ENCODE assay signal across 15 cellular contexts in the genomic region with DNA sequence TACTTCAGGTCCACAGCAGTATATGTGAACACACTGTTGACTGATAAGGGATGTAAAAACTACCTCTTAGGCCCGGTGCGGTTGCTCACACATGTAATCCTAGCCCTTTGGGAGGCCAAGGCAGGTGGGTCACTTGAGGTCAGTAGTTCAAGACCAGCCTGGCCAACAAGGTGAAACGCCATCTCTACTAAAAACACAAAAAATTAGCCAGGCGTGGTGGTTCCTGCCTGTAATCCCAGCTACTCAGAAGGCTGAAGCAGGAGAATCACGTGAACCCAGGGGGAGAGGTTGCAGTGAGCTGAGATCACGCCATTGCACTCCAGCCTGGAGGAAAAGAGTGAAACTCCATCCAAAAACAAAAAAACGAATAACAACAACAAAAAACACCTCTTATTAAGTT.
DNase-seq lines count a peak whose midpoint lies in the region; ATAC-seq and TF ChIP-seq lines count a peak whose summit lies in the region.
"Had no signal": no experiment of that assay in that cellular context is flagged by ENCODE, and none has a peak within 500 bp of the region (broad histone marks: within the 10 kb centered on the region; RNA-seq: fewer than 3 reads in every experiment).

No MANE protein-coding gene starts in this region.

- in situ Hi-C loops in GM23248 (cut with MboI) = loop anchor here (25.0 kb wide), 1 partner anchor 1279 kb away; no protein-coding TSS in a partner anchor

- H3K27me3 ChIP-seq in GM23248 (replicated peaks; ENCODE audit: insufficient read depth) (no peaks in the 10 kb centered on the region), trophoblast cell (ENCODE audit: insufficient read depth, low read length) (no peaks in the 10 kb centered on the region)
- H3K27me3 ChIP-seq: BLaER1 had no signal

- peak overlapping the region; percentile 76 for H2BK5ac ChIP-seq in trophoblast cell (ENCODE audit: low read depth, low read length, poor library complexity)

- H3K36me3 Mint-ChIP-seq in WTC11 (peaks cover 3% of the 10 kb centered on the region; the same call in 1 of the 2 replicates), mesothelial cell of epicardium (no peaks in the 10 kb centered on the region)
- H3K36me3 Mint-ChIP-seq: CD8-positive, alpha-beta memory T cell had no signal

- no peak overlapping the region for H3K27ac ChIP-seq in GM23248
- no peak overlapping the region for H3K27ac ChIP-seq in trophoblast cell (ENCODE audit: low read depth, low read length)
- H3K27ac ChIP-seq: BLaER1 had no signal

- no peak overlapping the region for H4K8ac ChIP-seq in trophoblast cell (ENCODE audit: low read depth, low read length)

- H3K27me3 Mint-ChIP-seq in WTC11 (ENCODE audit: low read depth) = no peaks in the 10 kb centered on the region
- H3K27me3 Mint-ChIP-seq in mesothelial cell of epicardium (ENCODE audit: low read depth) = no peaks in the 10 kb centered on the region

- H2AFZ ChIP-seq in GM23248 = 0 out of 2 replicates have a peak overlapping the region, but pooled peaks have one; percentile 1
- H2AFZ ChIP-seq in trophoblast cell (ENCODE audit: insufficient read depth, low read length, poor library complexity) = no peak overlapping the region

- POLR2A ChIA-PET in WTC11 (lab: Charles Lee) = no interaction called here

- no peak overlapping the region for H3K14ac ChIP-seq in trophoblast cell (ENCODE audit: low read length)

- no peak overlapping the region for H3K23ac ChIP-seq in trophoblast cell (ENCODE audit: low read length)

- H3K9me3 ChIP-seq in GM23248 (ENCODE audit: low read depth) (no peaks in the 10 kb centered on the region), trophoblast cell (ENCODE audit: insufficient read depth, low read depth, low read length) (no peaks in the 10 kb centered on the region)
- H3K9me3 ChIP-seq: BLaER1 had no signal

- no peak overlapping the region for H4K12ac ChIP-seq in trophoblast cell (ENCODE audit: low read depth, low read length)

- no peak for TF ChIP-seq POLR2A in erythroblast (IDR thresholded peaks at IDR 0.05; ENCODE audit: low read length)

- H3K18ac ChIP-seq in trophoblast cell (ENCODE audit: low read length) = no peak overlapping the region

- H3K4ac ChIP-seq in trophoblast cell (ENCODE audit: low read depth, low read length) = no peak overlapping the region

- H3K9me3 Mint-ChIP-seq in WTC11 (peaks cover 4% of the 10 kb centered on the region; the same call in 1 of the 2 replicates), mesothelial cell of epicardium (no peaks in the 10 kb centered on the region)
- H3K9me3 Mint-ChIP-seq: CD8-positive, alpha-beta memory T cell had no signal

- peak overlapping the region; percentile 7 for H3K4me2 ChIP-seq in GM23248 (ENCODE audit: unreplicated experiment)
- no peak overlapping the region for H3K4me2 ChIP-seq in trophoblast cell (ENCODE audit: low read length)
- H3K4me2 ChIP-seq: BLaER1 had no signal

- ATAC-seq in WTC11 = no peak
- ATAC-seq: HCT116 had no signal

- H2BK120ac ChIP-seq in trophoblast cell (ENCODE audit: insufficient read depth, low read length, poor library complexity) = no peak overlapping the region

- no peak overlapping the region for H2AK5ac ChIP-seq in trophoblast cell (ENCODE audit: low read length)

- no peaks in the 10 kb centered on the region for H3K36me3 ChIP-seq in GM23248 (ENCODE audit: low read depth)
- no peaks in the 10 kb centered on the region for H3K36me3 ChIP-seq in trophoblast cell (ENCODE audit: control insufficient read depth in 1 of 2, insufficient read depth in 2 of 2, low read length in 2 of 2)
- H3K36me3 ChIP-seq: BLaER1 had no signal

- H4K20me1 ChIP-seq in GM23248 (ENCODE audit: insufficient read depth) = no peaks in the 10 kb centered on the region
- H4K20me1 ChIP-seq: BLaER1 had no signal

- H3K27ac Mint-ChIP-seq in WTC11 (peak overlapping the region; percentile 2; the same call in 1 of the 2 replicates), mesothelial cell of epicardium (peak overlapping the region; percentile 35)
- H3K27ac Mint-ChIP-seq: CD8-positive, alpha-beta memory T cell had no signal

- H3K4me1 Mint-ChIP-seq in WTC11 (peaks cover 11% of the 10 kb centered on the region), mesothelial cell of epicardium (peaks cover 35% of the 10 kb centered on the region)
- H3K4me1 Mint-ChIP-seq: CD8-positive, alpha-beta memory T cell had no signal

- 81 to 85% methylated on average over 7 of the region's 7 CpGs for WGBS in GM23248 (ENCODE audit: low coverage in 1 of 2, low lambda C conversion rate in 2 of 2, missing lambda C conversion rate in 2 of 2), 2 experiments
- WGBS in trophoblast cell (ENCODE audit: extremely low coverage, insufficient coverage, insufficient read length) = no CpG with 5 or more reads among the region's 7 CpGs

- peaks cover 7% of the 10 kb centered on the region; the same call in 1 of the 2 replicates for H3F3A ChIP-seq in GM23248 (ENCODE audit: insufficient read depth)

- CTCF ChIA-PET in WTC11 (lab: Charles Lee) = interaction anchor here (0.6 kb wide), 1 partner anchor 973 kb away, joined by 3 read pairs; no protein-coding TSS in a partner anchor

- H3K79me1 ChIP-seq in trophoblast cell (ENCODE audit: low read length) = peaks cover 2% of the 10 kb centered on the region

- H3K4me3 Mint-ChIP-seq in WTC11 (no peak overlapping the region), mesothelial cell of epicardium (no peak overlapping the region)
- H3K4me3 Mint-ChIP-seq: CD8-positive, alpha-beta memory T cell had no signal

- H3K4me3 ChIP-seq in GM23248 (no peak overlapping the region), trophoblast cell (ENCODE audit: low read depth, low read length) (no peak overlapping the region)
- H3K4me3 ChIP-seq: BLaER1 had no signal

- no peaks in the 10 kb centered on the region for H3K79me2 ChIP-seq in GM23248 (ENCODE audit: insufficient read depth)
- H3K79me2 ChIP-seq in trophoblast cell (ENCODE audit: control insufficient read depth, insufficient read depth, low read length, poor library complexity) = no peaks in the 10 kb centered on the region

- TF ChIP-seq CTCF in WTC11 (IDR thresholded peaks at IDR 0.05) = no peak
- TF ChIP-seq CTCF in mesothelial cell of epicardium (IDR thresholded peaks at IDR 0.05; ENCODE audit: unreplicated experiment) = no peak

- H3K4me1 ChIP-seq in GM23248 (ENCODE audit: insufficient read depth) (peaks cover 14% of the 10 kb centered on the region), trophoblast cell (ENCODE audit: control insufficient read depth in 1 of 2, insufficient read depth in 2 of 2, low read length in 2 of 2) (peaks cover 0 to 3% of the 10 kb centered on the region in 2 experiments)

- H4K91ac ChIP-seq in trophoblast cell (ENCODE audit: low read depth, low read length) = peak overlapping the region; percentile 32

- no peak for DNase-seq in GM23248
- DNase-seq in WTC11 (ENCODE audit: low spot score) = no peak
- DNase-seq in mesothelial cell of epicardium (ENCODE audit: low spot score in 2 of 2, unreplicated experiment in 2 of 2) = no peak
- DNase-seq in trophoblast cell = no peak
- no peak for DNase-seq in NCI-H2081 treated with DMSO at 0.1 percent for 48 hours (lab: John Stamatoyannopoulos, UW)
- no peak for DNase-seq in stimulated activated CD4-positive, alpha-beta T cell treated with anti-CD3 and anti-CD28 coated beads, Interleukin-12 subunit alpha, Interleukin-12 subunit beta, amount 100 ng/mL, for 4 hours
- DNase-seq in RPMI8226 = no peak
- DNase-seq in erythroblast (lab: John Stamatoyannopoulos, UW) = no peak
- DNase-seq: 8988T; AML-193; CD8-positive, alpha-beta memory T cell; DMS53; GF-D8 had no signal

- H3K9me2 ChIP-seq in GM23248 (ENCODE audit: insufficient read depth) = 0 out of 2 replicates have a peak, but pooled peaks cover 3% of the 10 kb centered on the region

- no peak overlapping the region for H3K9ac ChIP-seq in GM23248
- H3K9ac ChIP-seq in trophoblast cell (ENCODE audit: low read length) = no peak overlapping the region
- H3K9ac ChIP-seq: BLaER1 had no signal

- H2BK12ac ChIP-seq in trophoblast cell (ENCODE audit: low read length) = peak overlapping the region; percentile 13

TF ChIP-seq in WTC11, 78 proteins besides CTCF, POLR2A, EP300 and RAD21:
- TF ChIP-seq CBFB (CRISPR knock-in tag; IDR thresholded peaks at IDR 0.05; ENCODE audit: low read depth) (no peak), KAT7 (CRISPR knock-in tag; IDR thresholded peaks at IDR 0.05; ENCODE audit: borderline replicate concordance) (no peak), ETV6 (CRISPR knock-in tag; IDR thresholded peaks at IDR 0.05) (no peak), SP1 (CRISPR knock-in tag; conservative IDR thresholded peaks at IDR 0.05) (no peak), EMX1 (CRISPR knock-in tag; IDR thresholded peaks at IDR 0.05) (no peak)
